In the genomic region with DNA sequence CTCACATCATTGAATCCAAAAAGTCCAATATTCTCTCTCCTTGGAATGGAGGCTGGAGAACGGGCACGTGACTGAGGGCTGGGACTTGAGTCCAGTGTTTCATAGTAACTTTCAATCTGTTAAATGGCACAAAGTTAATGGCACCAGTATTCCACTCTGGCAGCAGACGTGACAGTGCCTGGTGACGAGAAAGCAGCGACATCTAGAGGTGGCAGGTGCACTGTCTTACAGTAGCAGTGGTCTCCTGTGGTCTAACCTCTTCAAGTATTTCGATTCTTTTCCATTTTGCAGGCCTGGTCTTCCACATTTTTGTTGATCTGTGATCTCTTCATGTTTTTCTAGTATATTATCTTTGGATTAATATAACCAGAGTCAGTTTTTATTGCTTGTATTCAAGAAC, we compare ENCODE assay signal across 8 cellular contexts.
DNase-seq lines count a peak whose midpoint lies in the region; ATAC-seq and TF ChIP-seq lines count a peak whose summit lies in the region.

No MANE protein-coding gene starts in this region.

- POLR2A ChIA-PET in naive thymus-derived CD8-positive, alpha-beta T cell (lab: Charles Lee): no interaction called here

- ATAC-seq in GM21515 (IDR thresholded peaks at IDR 0.05; ENCODE audit: unreplicated experiment) (peak; percentile 86), HG03097 (IDR thresholded peaks at IDR 0.05; ENCODE audit: low FRiP score, unreplicated experiment) (no peak)
- ATAC-seq in naive thymus-derived CD8-positive, alpha-beta T cell: no peak

- no peaks in the 10 kb centered on the region for H3K27me3 Mint-ChIP-seq in naive thymus-derived CD8-positive, alpha-beta T cell

- peaks cover 0 to 3% (median 0%) of the 10 kb centered on the region in 3 donors for H3K36me3 Mint-ChIP-seq in naive thymus-derived CD8-positive, alpha-beta T cell

- no peak overlapping the region for H3K27ac Mint-ChIP-seq in naive thymus-derived CD8-positive, alpha-beta T cell

- no peak overlapping the region for H3K4me3 ChIP-seq in epithelial cell of esophagus (ENCODE audit: low read length)

- H3K9me3 Mint-ChIP-seq in naive thymus-derived CD8-positive, alpha-beta T cell: peaks cover 0 to 2% (median 0%) of the 10 kb centered on the region in 9 donors

- DNase-seq in GM03348 (ENCODE audit: low spot score) (peak; percentile 4), M059J (ENCODE audit: low read depth) (peak; percentile 37), epithelial cell of esophagus (ENCODE audit: low read depth) (peak; percentile 19), foreskin melanocyte (no peak), anterior cingulate cortex (lab: John Stamatoyannopoulos, UW) (no peak)
- no peak for DNase-seq in naive thymus-derived CD8-positive, alpha-beta T cell

- peak; percentile 43 for TF ChIP-seq CTCF in epithelial cell of esophagus (IDR thresholded peaks at IDR 0.05; ENCODE audit: insufficient read depth, low read depth, low read length, missing control alignments)

- peaks cover 0 to 10% (median 6%) of the 10 kb centered on the region in 4 donors for H3K4me1 Mint-ChIP-seq in naive thymus-derived CD8-positive, alpha-beta T cell

- H3K4me3 Mint-ChIP-seq in naive thymus-derived CD8-positive, alpha-beta T cell: no peak overlapping the region

Comparison
In these comparisons a context has a peak if more than half of its experiments do, and no peak if none do; other contexts are left out.
1. DNase-seq: peak in GM03348 (single experiment), M059J (single experiment) and epithelial cell of esophagus (single experiment); none in foreskin melanocyte (single experiment), anterior cingulate cortex (0 of 58) and naive thymus-derived CD8-positive, alpha-beta T cell (0 of 10).